ENCODE assay signal across 7 cellular contexts in the genomic region with DNA sequence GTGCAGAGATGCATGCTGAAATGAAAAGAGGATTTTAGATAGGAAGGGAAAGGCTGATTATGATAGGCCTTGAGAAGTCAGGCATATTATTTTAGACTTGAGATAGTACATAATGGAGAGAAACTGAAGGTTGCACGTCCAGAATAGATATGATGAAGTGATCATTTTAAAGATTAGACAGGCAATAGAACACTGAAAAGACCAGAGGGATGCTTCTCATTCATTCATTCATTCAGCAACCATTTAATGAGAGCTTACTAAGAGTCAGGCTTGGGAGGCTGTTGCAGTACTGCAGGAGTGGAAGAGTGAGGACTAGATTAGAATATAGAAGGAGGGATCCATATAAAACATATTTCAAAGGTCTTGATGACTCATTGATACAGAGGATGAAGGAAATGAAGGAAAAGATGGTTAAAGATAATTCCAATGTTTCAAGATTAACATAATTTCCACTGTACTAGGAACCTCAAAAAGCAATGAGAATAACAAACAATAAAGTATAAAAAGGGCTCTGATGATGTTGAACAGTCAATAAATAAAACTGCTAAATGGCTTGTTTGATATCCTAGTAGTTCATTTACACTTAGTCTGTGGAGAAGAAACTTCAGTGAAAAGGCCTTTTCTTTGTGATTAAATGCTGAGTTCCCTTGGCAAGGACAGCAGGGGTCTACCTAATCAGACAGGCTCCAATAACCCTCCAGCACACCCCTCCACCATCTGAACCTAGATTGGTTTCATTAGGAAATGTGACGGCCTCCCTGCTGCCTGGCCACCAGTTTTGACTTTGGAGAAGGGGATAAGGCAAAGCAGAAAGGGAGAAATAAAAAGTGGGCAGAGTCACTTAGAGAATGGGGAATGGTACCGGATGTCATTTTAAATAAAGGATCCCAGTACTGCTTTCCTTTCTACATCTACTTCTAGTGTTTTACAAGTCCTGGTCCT. TPM values are rescaled to one million over a fixed set of nuclear protein-coding genes. Genes with fewer than 3 reads are reported as not detected.
DNase-seq lines count a peak whose midpoint lies in the region; ATAC-seq, FAIRE-seq and TF ChIP-seq lines count a peak whose summit lies in the region.

No MANE protein-coding gene starts in this region.

- no peaks in the 10 kb centered on the region for H3K9me3 ChIP-seq in small intestine (ENCODE audit: control insufficient read depth, low read depth)

- no peaks in the 10 kb centered on the region for H3K27me3 ChIP-seq in small intestine (ENCODE audit: control insufficient read depth in 2 of 2, insufficient read depth in 2 of 2, low read length in 2 of 2)

- no peaks in the 10 kb centered on the region for H3K36me3 Mint-ChIP-seq in HFFc6 (ENCODE audit: low read depth)
- H3K36me3 Mint-ChIP-seq in WTC11 = no peaks in the 10 kb centered on the region
- no peaks in the 10 kb centered on the region for H3K36me3 Mint-ChIP-seq in glutamatergic neuron (ENCODE audit: unreplicated experiment)

- no peaks in the 10 kb centered on the region for H3K9me3 Mint-ChIP-seq in HFFc6
- H3K9me3 Mint-ChIP-seq in WTC11 = no peaks in the 10 kb centered on the region
- peaks cover 3% of the 10 kb centered on the region for H3K9me3 Mint-ChIP-seq in glutamatergic neuron (ENCODE audit: unreplicated experiment)

- CTCF ChIA-PET in WTC11 (lab: Charles Lee) = interaction anchor here (0.6 kb wide), 1 partner anchor 425 kb away, joined by 3 read pairs; no protein-coding TSS in a partner anchor

- DNase-seq in HFFc6 = no peak
- no peak for DNase-seq in WTC11 (ENCODE audit: low spot score)
- DNase-seq in glutamatergic neuron = no peak
- peak; percentile 54 for DNase-seq in small intestine
- DNase-seq in NCI-H1417 treated with DMSO at 0.1 percent for 48 hours (lab: John Stamatoyannopoulos, UW) = no peak
- DNase-seq in hippocampal formation (lab: John Stamatoyannopoulos, UW) = no peak

- POLR2A ChIA-PET in WTC11 (lab: Charles Lee) = no interaction called here

- H3K36me3 ChIP-seq in small intestine (ENCODE audit: control insufficient read depth in 2 of 2, insufficient read depth in 2 of 2, low read length in 2 of 2) = no peaks in the 10 kb centered on the region

- no peak for TF ChIP-seq CTCF in HFFc6 (IDR thresholded peaks at IDR 0.05)
- no peak for TF ChIP-seq CTCF in WTC11 (IDR thresholded peaks at IDR 0.05)
- TF ChIP-seq CTCF in glutamatergic neuron (IDR thresholded peaks at IDR 0.05; ENCODE audit: partially characterized antibody, unreplicated experiment) = no peak

- WGBS in small intestine, 3 donors = 17 to 33% (median 28%) methylated on average over 3 of the region's 3 CpGs

- ATAC-seq in WTC11 = no peak
- no peak for ATAC-seq in HG03095 (IDR thresholded peaks at IDR 0.05; ENCODE audit: unreplicated experiment)

- FAIRE-seq in small intestine (lab: Jason Lieb, UNC) = no peak

- H3K4me3 Mint-ChIP-seq in HFFc6 (peak overlapping the region; percentile 89), WTC11 (peak overlapping the region; percentile 90), glutamatergic neuron (ENCODE audit: unreplicated experiment) (peak overlapping the region; percentile 90)

- peak overlapping the region; percentile 88 for H3K27ac Mint-ChIP-seq in HFFc6
- no peak overlapping the region for H3K27ac Mint-ChIP-seq in WTC11
- peak overlapping the region; percentile 96 for H3K27ac Mint-ChIP-seq in glutamatergic neuron (ENCODE audit: unreplicated experiment)

- H3K27me3 Mint-ChIP-seq in HFFc6 (ENCODE audit: insufficient read depth) (no peaks in the 10 kb centered on the region), WTC11 (ENCODE audit: low read depth) (no peaks in the 10 kb centered on the region), glutamatergic neuron (ENCODE audit: unreplicated experiment) (no peaks in the 10 kb centered on the region)

- H3K4me3 ChIP-seq in small intestine (ENCODE audit: low read depth in 1 of 2, low read length in 2 of 2) = peak overlapping the region in 1 of 2 donors; percentile 73

- H3K27ac ChIP-seq in small intestine (ENCODE audit: low read depth in 1 of 2, low read length in 1 of 2) = no peak overlapping the region

- H3K4me1 Mint-ChIP-seq in HFFc6 (ENCODE audit: low read depth) = peaks cover 37% of the 10 kb centered on the region
- peaks cover 36% of the 10 kb centered on the region for H3K4me1 Mint-ChIP-seq in WTC11
- peaks cover 17% of the 10 kb centered on the region for H3K4me1 Mint-ChIP-seq in glutamatergic neuron (ENCODE audit: low read depth, unreplicated experiment)

- H3K4me1 ChIP-seq in small intestine (ENCODE audit: control insufficient read depth in 2 of 2, insufficient read depth in 1 of 2, low read depth in 1 of 2, low read length in 1 of 2) = peaks cover 8 to 17% of the 10 kb centered on the region in 2 donors

TF ChIP-seq in WTC11, 78 proteins besides CTCF, POLR2A, EP300 and RAD21 (continues in another document):
- no peak for TF ChIP-seq RELA (CRISPR knock-in tag; IDR thresholded peaks at IDR 0.05; ENCODE audit: borderline replicate concordance)
- TF ChIP-seq ZNF423 (CRISPR knock-in tag; IDR thresholded peaks at IDR 0.05) = no peak
- TF ChIP-seq CBFB (CRISPR knock-in tag; IDR thresholded peaks at IDR 0.05; ENCODE audit: low read depth) = no peak
- TF ChIP-seq, protein P1, sequence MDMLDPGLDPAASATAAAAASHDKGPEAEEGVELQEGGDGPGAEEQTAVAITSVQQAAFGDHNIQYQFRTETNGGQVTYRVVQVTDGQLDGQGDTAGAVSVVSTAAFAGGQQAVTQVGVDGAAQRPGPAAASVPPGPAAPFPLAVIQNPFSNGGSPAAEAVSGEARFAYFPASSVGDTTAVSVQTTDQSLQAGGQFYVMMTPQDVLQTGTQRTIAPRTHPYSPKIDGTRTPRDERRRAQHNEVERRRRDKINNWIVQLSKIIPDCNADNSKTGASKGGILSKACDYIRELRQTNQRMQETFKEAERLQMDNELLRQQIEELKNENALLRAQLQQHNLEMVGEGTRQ (CRISPR knock-in tag; IDR thresholded peaks at IDR 0.05) = no peak
- TF ChIP-seq CREM (CRISPR knock-in tag; IDR thresholded peaks at IDR 0.05) = no peak
- no peak for TF ChIP-seq NFE2L1 (CRISPR knock-in tag; IDR thresholded peaks at IDR 0.05)
- no peak for TF ChIP-seq FOXJ3 (CRISPR knock-in tag; IDR thresholded peaks at IDR 0.05; ENCODE audit: borderline replicate concordance)
- TF ChIP-seq ZNF121 (CRISPR knock-in tag; IDR thresholded peaks at IDR 0.05) = no peak
- no peak for TF ChIP-seq GABPB1 (CRISPR knock-in tag; IDR thresholded peaks at IDR 0.05)
- TF ChIP-seq, protein P2, sequence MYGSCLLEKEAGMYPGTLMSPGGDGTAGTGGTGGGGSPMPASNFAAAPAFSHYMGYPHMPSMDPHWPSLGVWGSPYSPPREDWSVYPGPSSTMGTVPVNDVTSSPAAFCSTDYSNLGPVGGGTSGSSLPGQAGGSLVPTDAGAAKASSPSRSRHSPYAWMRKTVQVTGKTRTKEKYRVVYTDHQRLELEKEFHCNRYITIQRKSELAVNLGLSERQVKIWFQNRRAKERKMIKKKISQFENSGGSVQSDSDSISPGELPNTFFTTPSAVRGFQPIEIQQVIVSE (CRISPR knock-in tag; IDR thresholded peaks at IDR 0.05; ENCODE audit: borderline replicate concordance) = no peak
- TF ChIP-seq, protein P3, sequence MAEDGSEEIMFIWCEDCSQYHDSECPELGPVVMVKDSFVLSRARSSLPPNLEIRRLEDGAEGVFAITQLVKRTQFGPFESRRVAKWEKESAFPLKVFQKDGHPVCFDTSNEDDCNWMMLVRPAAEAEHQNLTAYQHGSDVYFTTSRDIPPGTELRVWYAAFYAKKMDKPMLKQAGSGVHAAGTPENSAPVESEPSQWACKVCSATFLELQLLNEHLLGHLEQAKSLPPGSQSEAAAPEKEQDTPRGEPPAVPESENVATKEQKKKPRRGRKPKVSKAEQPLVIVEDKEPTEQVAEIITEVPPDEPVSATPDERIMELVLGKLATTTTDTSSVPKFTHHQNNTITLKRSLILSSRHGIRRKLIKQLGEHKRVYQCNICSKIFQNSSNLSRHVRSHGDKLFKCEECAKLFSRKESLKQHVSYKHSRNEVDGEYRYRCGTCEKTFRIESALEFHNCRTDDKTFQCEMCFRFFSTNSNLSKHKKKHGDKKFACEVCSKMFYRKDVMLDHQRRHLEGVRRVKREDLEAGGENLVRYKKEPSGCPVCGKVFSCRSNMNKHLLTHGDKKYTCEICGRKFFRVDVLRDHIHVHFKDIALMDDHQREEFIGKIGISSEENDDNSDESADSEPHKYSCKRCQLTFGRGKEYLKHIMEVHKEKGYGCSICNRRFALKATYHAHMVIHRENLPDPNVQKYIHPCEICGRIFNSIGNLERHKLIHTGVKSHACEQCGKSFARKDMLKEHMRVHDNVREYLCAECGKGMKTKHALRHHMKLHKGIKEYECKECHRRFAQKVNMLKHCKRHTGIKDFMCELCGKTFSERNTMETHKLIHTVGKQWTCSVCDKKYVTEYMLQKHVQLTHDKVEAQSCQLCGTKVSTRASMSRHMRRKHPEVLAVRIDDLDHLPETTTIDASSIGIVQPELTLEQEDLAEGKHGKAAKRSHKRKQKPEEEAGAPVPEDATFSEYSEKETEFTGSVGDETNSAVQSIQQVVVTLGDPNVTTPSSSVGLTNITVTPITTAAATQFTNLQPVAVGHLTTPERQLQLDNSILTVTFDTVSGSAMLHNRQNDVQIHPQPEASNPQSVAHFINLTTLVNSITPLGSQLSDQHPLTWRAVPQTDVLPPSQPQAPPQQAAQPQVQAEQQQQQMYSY (CRISPR knock-in tag; IDR thresholded peaks at IDR 0.05) = no peak
- no peak for TF ChIP-seq IRF2 (CRISPR knock-in tag; IDR thresholded peaks at IDR 0.05; ENCODE audit: borderline replicate concordance, low read depth)

RNA-seq across cellular contexts. Expression of a gene that starts 1.7 kb away (rescaled TPM):
- 10 to 100 TPM; 13.6 to 17.8 (median 16.2) TPM for total RNA-seq in HFFc6 (2021; fragmentation: NEBNext Ultra II Directional; extraction: Animal tissue kit (Norgen Biotek cat#: 25700))
- total RNA-seq in WTC11 (2021) (7.7 to 8.7 TPM (median 8.2 TPM) in 3 replicates), glutamatergic neuron (ENCODE audit: unreplicated experiment) (31.7 TPM)
- polyA plus RNA-seq in small intestine = 10 to 100 TPM in 1 of 3 donors, 1 to 10 TPM in 2; 5.9 to 11.4 (median 9.8) TPM

RNA-seq across cellular contexts. Expression of a gene that starts 5.3 kb away (rescaled TPM):
- total RNA-seq in HFFc6 (2021; fragmentation: NEBNext Ultra II Directional; extraction: Animal tissue kit (Norgen Biotek cat#: 25700)) = 100 to 1,000 TPM; 105 to 135 (median 122) TPM
- total RNA-seq in WTC11 (2021) (44.5 to 54.4 TPM (median 48.1 TPM) in 3 replicates), glutamatergic neuron (ENCODE audit: unreplicated experiment) (49.1 TPM)
- 10 to 100 TPM; 30.6 to 39.4 (median 38.5) TPM for polyA plus RNA-seq in small intestine
